ENCODE assay signal across 14 cellular contexts in the genomic region with DNA sequence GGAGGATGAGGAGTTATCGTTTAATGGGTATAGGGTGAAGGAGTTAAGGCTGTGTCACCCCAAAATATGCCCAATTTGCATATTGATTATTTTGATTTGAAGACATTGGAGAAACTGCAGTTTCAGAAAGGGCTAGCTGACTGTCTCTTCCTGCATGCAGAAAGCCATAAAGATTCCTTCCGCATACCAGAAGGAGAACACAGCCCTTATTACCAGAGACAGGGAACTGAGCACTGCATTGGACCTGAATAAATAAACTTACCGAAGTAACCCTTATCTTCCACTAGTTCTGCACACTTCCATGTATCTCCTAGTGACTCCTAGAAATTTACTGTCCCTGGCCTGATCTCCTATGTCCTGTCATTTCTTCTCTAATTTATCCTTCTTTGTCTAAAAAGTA.
DNase-seq lines count a peak whose midpoint lies in the region; TF ChIP-seq lines count a peak whose summit lies in the region.
"Had no signal": no experiment of that assay in that cellular context is flagged by ENCODE, and none has a peak within 500 bp of the region (broad histone marks: within the 10 kb centered on the region; RNA-seq: fewer than 3 reads in every experiment).

No MANE protein-coding gene starts in this region.

- CTCF ChIA-PET in mammary epithelial cell (lab: Charles Lee; ENCODE audit: low non-redundant PET) = no interaction called here

- dilution Hi-C loops in mammary epithelial cell (cut with HindIII; ENCODE audit: low sequenced_read_pairs) = no loop called here

- H3K27ac Mint-ChIP-seq in mesothelial cell of epicardium = peak overlapping the region; percentile 79
- H3K27ac Mint-ChIP-seq: CD4-positive, CD25-positive, alpha-beta regulatory T cell; H9 had no signal

- no peaks in the 10 kb centered on the region for H3K79me1 ChIP-seq in neuronal stem cell (ENCODE audit: low read depth, low read length)

- H2AK5ac ChIP-seq in neuronal stem cell (ENCODE audit: low read depth, low read length) = no peak overlapping the region

- no peak overlapping the region for H3K27ac ChIP-seq in mammary epithelial cell (ENCODE audit: insufficient read depth, low read depth, low read length)
- no peak overlapping the region for H3K27ac ChIP-seq in neuronal stem cell (replicated peaks; ENCODE audit: low read length)
- H3K27ac ChIP-seq: 22Rv1; BLaER1 treated with 17β-estradiol and CSF1 and Interleukin-3, amounts not matched to agents 10 nM and 100 nM had no signal

- no TSS peak for BruUV-seq in mammary epithelial cell (replicated peaks; lab: Mats Ljungman, UMichigan)

- H3K14ac ChIP-seq in neuronal stem cell (ENCODE audit: low read length) = no peak overlapping the region

- H3K9ac ChIP-seq in mammary epithelial cell (ENCODE audit: insufficient read depth, low read length) (no peak overlapping the region), neuronal stem cell (ENCODE audit: low read depth, low read length, poor library complexity) (no peak overlapping the region)
- H3K9ac ChIP-seq: BLaER1 treated with 17β-estradiol and CSF1 and Interleukin-3, amounts not matched to agents 10 nM and 100 nM had no signal

- in situ Hi-C loops in T47D (cut with HindIII; ENCODE audit: low pct_unique_long_range_greater_than_20kb, low sequenced_read_pairs) = no loop called here
- in situ Hi-C loops in mammary epithelial cell (cut with MboI; ENCODE audit: low sequenced_read_pairs in 2 of 2) = no loop called here

- H3K9me3 ChIP-seq in mammary epithelial cell (replicated peaks; ENCODE audit: insufficient read depth, low read length) (peaks cover 20% of the 10 kb centered on the region), neuronal stem cell (replicated peaks in 1 of 2; ENCODE audit: control insufficient read depth in 2 of 2, insufficient read depth in 1 of 2, low read depth in 1 of 2, low read length in 2 of 2) (no peaks in the 10 kb centered on the region)
- H3K9me3 ChIP-seq: BLaER1 treated with 17β-estradiol and CSF1 and Interleukin-3, amounts not matched to agents 10 nM and 100 nM had no signal

- intact Hi-C loops in mammary epithelial cell (cut with micrococcal nuclease) = no loop called here

- H3K4me3 ChIP-seq in mammary epithelial cell (replicated peaks in 1 of 3; ENCODE audit: insufficient read depth in 1 of 3, low read depth in 2 of 3, low read length in 3 of 3) (no peak overlapping the region), choroid plexus epithelial cell (ENCODE audit: low read depth, low read length) (no peak overlapping the region), neuronal stem cell (ENCODE audit: low read length in 2 of 2) (no peak overlapping the region)
- H3K4me3 ChIP-seq: BLaER1 treated with 17β-estradiol and CSF1 and Interleukin-3, amounts not matched to agents 10 nM and 100 nM had no signal

- H3K36me3 ChIP-seq in mammary epithelial cell (ENCODE audit: insufficient read depth, low read length) = no peaks in the 10 kb centered on the region
- no peaks in the 10 kb centered on the region for H3K36me3 ChIP-seq in neuronal stem cell (replicated peaks in 1 of 2; ENCODE audit: control insufficient read depth in 2 of 2, insufficient read depth in 2 of 2, low read length in 2 of 2)
- H3K36me3 ChIP-seq: BLaER1 treated with 17β-estradiol and CSF1 and Interleukin-3, amounts not matched to agents 10 nM and 100 nM had no signal

- H3K4ac ChIP-seq in neuronal stem cell (ENCODE audit: low read length) = no peak overlapping the region

- DNase-seq in T47D (ENCODE audit: low read depth in 1 of 2, low spot score in 1 of 2) (peak; percentile 15 to 28), mammary epithelial cell (no peak), choroid plexus epithelial cell (ENCODE audit: low read depth) (peak; percentile 13), mesothelial cell of epicardium (ENCODE audit: low spot score in 2 of 2, unreplicated experiment in 2 of 2) (no peak), neuronal stem cell (ENCODE audit: low spot score) (no peak), HT-29 (ENCODE audit: low spot score) (no peak)
- DNase-seq in stimulated activated CD4-positive, alpha-beta T cell treated with anti-CD3 and anti-CD28 coated beads, Interleukin-1b, Interleukin-23, amount 100 ng/mL, for 48 hours = no peak
- no peak for DNase-seq in activated CD4-positive, alpha-beta T cell treated with anti-CD3 and anti-CD28 coated beads, Interleukin-2, amount 50 U/mL, for 1 hour
- DNase-seq: CD4-positive, CD25-positive, alpha-beta regulatory T cell; DMS 273 treated with DMSO at 0.1 percent for 48 hours; GOT3; H9 had no signal

- no peaks in the 10 kb centered on the region for H3K79me2 ChIP-seq in mammary epithelial cell (ENCODE audit: insufficient read depth, low read length)

- H4K91ac ChIP-seq in neuronal stem cell (ENCODE audit: low read depth, low read length, poor library complexity) = no peak overlapping the region

- TF ChIP-seq CTCF in mammary epithelial cell (conservative IDR thresholded peaks at IDR 0.05 in 1 of 2, IDR thresholded peaks at IDR 0.05 in 1 of 2; ENCODE audit: extremely low read depth in 1 of 2, insufficient read depth in 1 of 2, low read depth in 1 of 2, low read length in 2 of 2) (no peak), choroid plexus epithelial cell (conservative IDR thresholded peaks at IDR 0.05; ENCODE audit: low read depth, low read length) (no peak), mesothelial cell of epicardium (IDR thresholded peaks at IDR 0.05; ENCODE audit: unreplicated experiment) (no peak)

- H3K4me1 ChIP-seq in mammary epithelial cell (ENCODE audit: insufficient read depth, low read length) (no peaks in the 10 kb centered on the region), neuronal stem cell (ENCODE audit: control insufficient read depth in 2 of 2, insufficient read depth in 1 of 2, low read depth in 1 of 2, low read length in 2 of 2) (no peaks in the 10 kb centered on the region)

- H3K27me3 ChIP-seq in mammary epithelial cell (ENCODE audit: insufficient read depth, low read length) = no peaks in the 10 kb centered on the region
- no peaks in the 10 kb centered on the region for H3K27me3 ChIP-seq in neuronal stem cell (ENCODE audit: control insufficient read depth in 3 of 3, insufficient read depth in 3 of 3, low read depth in 1 of 3, low read length in 3 of 3)
- H3K27me3 ChIP-seq: BLaER1 treated with 17β-estradiol and CSF1 and Interleukin-3, amounts not matched to agents 10 nM and 100 nM had no signal

- no peaks in the 10 kb centered on the region for H3K36me3 Mint-ChIP-seq in mesothelial cell of epicardium
- H3K36me3 Mint-ChIP-seq: CD4-positive, CD25-positive, alpha-beta regulatory T cell had no signal

- H2BK5ac ChIP-seq in neuronal stem cell (ENCODE audit: low read length) = no peak overlapping the region

- H2BK120ac ChIP-seq in neuronal stem cell (ENCODE audit: low read depth, low read length) = no peak overlapping the region

- no peak overlapping the region for H3K23ac ChIP-seq in neuronal stem cell (ENCODE audit: low read depth, low read length, poor library complexity)

- no peak overlapping the region for H2BK15ac ChIP-seq in neuronal stem cell (ENCODE audit: low read length)

- peaks cover 9% of the 10 kb centered on the region for H3K4me1 Mint-ChIP-seq in mesothelial cell of epicardium
- H3K4me1 Mint-ChIP-seq: CD4-positive, CD25-positive, alpha-beta regulatory T cell had no signal

- no peak overlapping the region for H2AFZ ChIP-seq in mammary epithelial cell (ENCODE audit: low read depth, low read length)
- no peak overlapping the region for H2AFZ ChIP-seq in neuronal stem cell (ENCODE audit: low read length)

- H3K4me3 Mint-ChIP-seq in mesothelial cell of epicardium = no peak overlapping the region
- H3K4me3 Mint-ChIP-seq: CD4-positive, CD25-positive, alpha-beta regulatory T cell; H9 had no signal

- H2BK12ac ChIP-seq in neuronal stem cell (ENCODE audit: low read length) = no peak overlapping the region

- no peaks in the 10 kb centered on the region for H4K20me1 ChIP-seq in mammary epithelial cell (ENCODE audit: insufficient read depth, low read length)
- H4K20me1 ChIP-seq: BLaER1 treated with 17β-estradiol and CSF1 and Interleukin-3, amounts not matched to agents 10 nM and 100 nM had no signal

- no peak overlapping the region for H3K18ac ChIP-seq in neuronal stem cell (ENCODE audit: low read length)

- peaks cover 2% of the 10 kb centered on the region for H3K27me3 Mint-ChIP-seq in mesothelial cell of epicardium (ENCODE audit: low read depth)
- H3K27me3 Mint-ChIP-seq: CD4-positive, CD25-positive, alpha-beta regulatory T cell had no signal

- H4K8ac ChIP-seq in neuronal stem cell (ENCODE audit: low read depth, low read length) = no peak overlapping the region

- H3K4me2 ChIP-seq in mammary epithelial cell (ENCODE audit: insufficient read depth, low read depth, low read length) (no peak overlapping the region), neuronal stem cell (ENCODE audit: insufficient read depth, low read length, poor library complexity, severe bottlenecking) (no peak overlapping the region)
- H3K4me2 ChIP-seq: BLaER1 treated with 17β-estradiol and CSF1 and Interleukin-3, amounts not matched to agents 10 nM and 100 nM had no signal

- 51% methylated on average over 3 of the region's 3 CpGs for WGBS in mammary epithelial cell (ENCODE audit: low coverage, missing lambda C conversion rate)
- WGBS in neuronal stem cell (ENCODE audit: extremely low coverage in 2 of 2, insufficient read length in 2 of 2, insufficient replicate concordance in 1 of 2), 2 donors = no CpG with 5 or more reads among the region's 3 CpGs

- H3K9me3 Mint-ChIP-seq in mesothelial cell of epicardium = peaks cover 12% of the 10 kb centered on the region
- H3K9me3 Mint-ChIP-seq: H9 had no signal

Comparison
In these comparisons a context has a peak if more than half of its experiments do, and no peak if none do; other contexts are left out.
1. DNase-seq: peak in T47D (2 of 2) and choroid plexus epithelial cell (single experiment); none in mammary epithelial cell (single experiment), mesothelial cell of epicardium (0 of 2), stimulated activated CD4-positive, alpha-beta T cell treated with anti-CD3 and anti-CD28 coated beads, Interleukin-1b, Interleukin-23, amount 100 ng/mL, for 48 hours (single experiment), neuronal stem cell (single experiment), HT-29 (single experiment) and activated CD4-positive, alpha-beta T cell treated with anti-CD3 and anti-CD28 coated beads, Interleukin-2, amount 50 U/mL, for 1 hour (single experiment).